11 cellular contexts compared by ENCODE assay signal in the genomic region with DNA sequence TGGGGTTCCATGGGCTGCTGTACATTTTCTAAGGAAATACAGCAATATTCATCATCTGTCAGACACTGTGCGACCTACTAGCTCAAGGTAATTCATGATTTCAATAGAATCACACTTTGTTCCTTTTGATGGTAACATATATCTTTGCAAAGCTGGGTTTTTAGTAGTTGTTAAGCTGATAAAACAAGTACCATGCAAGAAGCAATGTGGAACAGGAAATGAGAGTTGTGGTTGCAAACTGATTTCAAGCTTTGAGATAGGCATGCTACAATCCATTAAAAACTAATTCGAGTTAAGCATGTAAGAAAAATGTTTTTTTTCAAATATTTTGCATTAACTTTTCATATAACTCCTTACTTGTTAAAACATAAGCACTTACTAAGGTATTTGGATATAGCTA. TPM values are rescaled to one million over a fixed set of nuclear protein-coding genes. Genes with fewer than 3 reads are reported as not detected.
DNase-seq lines count a peak whose midpoint lies in the region; ATAC-seq, FAIRE-seq and TF ChIP-seq lines count a peak whose summit lies in the region.
"Had no signal": no experiment of that assay in that cellular context is flagged by ENCODE, and none has a peak within 500 bp of the region (broad histone marks: within the 10 kb centered on the region; RNA-seq: fewer than 3 reads in every experiment).

No MANE protein-coding gene starts in this region.

- no TSS peak for BruUV-seq in GM12878 (replicated peaks; lab: Mats Ljungman, UMichigan)

- SMC1A ChIA-PET in GM12878 (lab: Charles Lee; ENCODE audit: uncharacterized antibody, unreplicated experiment): interaction anchor here (0.7 to 1.4 kb wide), 5 partner anchors 10 to 127 kb away, joined by 3 to 14 read pairs (median 3); no protein-coding TSS in a partner anchor

- H3K79me2 ChIP-seq in GM12878 (ENCODE audit: control insufficient read depth, insufficient read depth, low read length): no peaks in the 10 kb centered on the region

- CTCF ChIA-PET in GM12878 (lab: Yijun Ruan, JAX): interaction anchor here (0.8 to 6.6 kb wide), 7 partner anchors 9 to 151 kb away, joined by 3 to 62 read pairs (median 4); a partner anchor contains a TSS

- no peak for TF ChIP-seq POLR2A in GM12878 (IDR thresholded peaks at IDR 0.05; ENCODE audit: low read depth, low read length)

- TF ChIP-seq EP300 in GM12878 (IDR thresholded peaks at IDR 0.05; ENCODE audit: borderline replicate concordance in 1 of 2, control insufficient read depth in 1 of 2, low read depth in 2 of 2, low read length in 2 of 2): no peak

- H3K4me1 ChIP-seq in GM12878 (ENCODE audit: control insufficient read depth, insufficient read depth, low read length): peaks cover 7% of the 10 kb centered on the region
- H3K4me1 ChIP-seq: right atrium auricular region had no signal

- ATAC-seq in GM18517 (IDR thresholded peaks at IDR 0.05; ENCODE audit: unreplicated experiment) (peak; percentile 70), GM21390 (IDR thresholded peaks at IDR 0.05; ENCODE audit: unreplicated experiment) (peak; percentile 69), HG03354 (IDR thresholded peaks at IDR 0.05; ENCODE audit: poor library complexity, severe bottlenecking, unreplicated experiment) (peak; percentile 45), GM12878 (peak; percentile 69)

- H3K36me3 ChIP-seq in GM12878 (ENCODE audit: control insufficient read depth in 2 of 2, insufficient read depth in 2 of 2, low read length in 1 of 2): no peaks in the 10 kb centered on the region
- H3K36me3 ChIP-seq: right atrium auricular region had no signal

- H3K27me3 ChIP-seq in GM12878 (replicated peaks in 1 of 2; ENCODE audit: control insufficient read depth in 2 of 2, insufficient read depth in 2 of 2, low read length in 1 of 2): no peaks in the 10 kb centered on the region
- H3K27me3 ChIP-seq: right atrium auricular region had no signal

- 73% methylated on average over 2 of the region's 2 CpGs for WGBS in GM12878 (ENCODE audit: insufficient coverage, insufficient replicate concordance, low lambda C conversion rate, missing lambda C conversion rate)

- intact Hi-C loops in GM12878 (cut with micrococcal nuclease; ENCODE audit: unreplicated experiment): no loop called here

- H2AFZ ChIP-seq in GM12878 (ENCODE audit: control insufficient read depth, low read depth, low read length): no peak overlapping the region

- H3K9me3 ChIP-seq in GM12878 (replicated peaks; ENCODE audit: control insufficient read depth, insufficient read depth, low read length): no peaks in the 10 kb centered on the region
- H3K9me3 ChIP-seq: right atrium auricular region had no signal

- 0 out of 2 replicates have a peak overlapping the region, but pooled peaks have one; percentile 15 for H3K4me2 ChIP-seq in GM12878 (ENCODE audit: control insufficient read depth, insufficient read depth)

- no peak for TF ChIP-seq CTCF in GM12878 (IDR thresholded peaks at IDR 0.05 in 2 of 3, conservative IDR thresholded peaks at IDR 0.05 in 1 of 3; ENCODE audit: control insufficient read depth in 2 of 3, extremely low read depth in 1 of 3, insufficient read depth in 1 of 3, low read depth in 3 of 3, low read length in 3 of 3)

- H3K4me3 ChIP-seq in GM12878: no peak overlapping the region
- H3K4me3 ChIP-seq: right atrium auricular region had no signal

- in situ Hi-C loops in GM12878 (cut with MboI): no loop called here

- no peak overlapping the region for H3K9ac ChIP-seq in GM12878 (ENCODE audit: control insufficient read depth, insufficient read depth, low read length)

- no peak overlapping the region for H3K27ac ChIP-seq in GM12878 (ENCODE audit: control insufficient read depth, insufficient read depth)
- H3K27ac ChIP-seq: right atrium auricular region had no signal

- POLR2A ChIA-PET in GM12878 (lab: Charles Lee): interaction anchor here (0.6 to 1.0 kb wide), 3 partner anchors 8 to 1001 kb away, joined by 3 to 4 read pairs (median 4); no protein-coding TSS in a partner anchor

- no peak for DNase-seq in GM12878 (ENCODE audit: low read depth, low spot score)
- DNase-seq in DMS53 (lab: John Stamatoyannopoulos, UW): no peak
- no peak for DNase-seq in activated CD8-positive, alpha-beta memory T cell treated with anti-CD3 and anti-CD28 coated beads for 24 hours
- no peak for DNase-seq in C1 segment of cervical spinal cord (lab: John Stamatoyannopoulos, UW)
- DNase-seq: amygdala, T-helper 9 cell had no signal

- no peaks in the 10 kb centered on the region for H4K20me1 ChIP-seq in GM12878 (ENCODE audit: control insufficient read depth, insufficient read depth)

- RAD21 ChIA-PET in GM12878 (lab: Charles Lee; ENCODE audit: unreplicated experiment): interaction anchor here (0.9 to 1.2 kb wide), 3 partner anchors 11 to 129 kb away, joined by 3 to 4 read pairs (median 3); no protein-coding TSS in a partner anchor

- TF ChIP-seq RAD21 in GM12878 (IDR thresholded peaks at IDR 0.05; ENCODE audit: insufficient read depth, low read depth, low read length): no peak

- peak; percentile 23 for FAIRE-seq in GM12878 (lab: Jason Lieb, UNC)
- FAIRE-seq: RCC 7860 had no signal

TF ChIP-seq in GM12878, 131 proteins besides CTCF, POLR2A, EP300 and RAD21:
- TF ChIP-seq RUNX3 (IDR thresholded peaks at IDR 0.05; ENCODE audit: low read length) (peak; percentile 32; the same call in 1 of the 2 replicates), ZNF384 (IDR thresholded peaks at IDR 0.05; ENCODE audit: borderline replicate concordance, low read depth, low read length) (no peak), SPI1 (IDR thresholded peaks at IDR 0.05; ENCODE audit: borderline replicate concordance, insufficient read depth, low read depth, low read length) (peak; percentile 45; the same call in 1 of the 2 replicates), TCF12 (IDR thresholded peaks at IDR 0.05; ENCODE audit: low read depth, low read length) (no peak)

RNA-seq across cellular contexts. Expression of a gene that starts 6.8 kb away (rescaled TPM):
- 32.9 and 34.6 TPM in 2 replicates for total RNA-seq in GM12878 (2013; cell fraction: nucleolus; rRNA removed)
- 7.0 TPM in 2 replicates for total RNA-seq in GM12878 (2014; rRNA removed)
- 6.3 and 7.7 TPM in 2 replicates for total RNA-seq in GM12878 (2014; rRNA removed; fragmentation: Illumina TruSeq; extraction: Trizol)
- total RNA-seq in GM12878 (2021): 6.6 and 7.6 TPM in 2 replicates
- 2.8 TPM for polyA plus RNA-seq in GM12878 (2011; ENCODE audit: low read depth)
- 6.4 and 7.6 TPM in 2 replicates for polyA plus RNA-seq in GM12878 (2011; rRNA removed)
- 4.7 and 7.0 TPM in 2 replicates for polyA plus RNA-seq in GM12878 (2011; cell fraction: cytosol; rRNA removed)
- 5.3 and 5.7 TPM in 2 replicates for polyA plus RNA-seq in GM12878 (2011; cell fraction: nucleus; rRNA removed)
- polyA plus RNA-seq in GM12878 (2012): 5.3 TPM in 2 replicates
- polyA plus RNA-seq in GM12878 (2014; fragmentation: Illumina TruSeq; extraction: Trizol): 5.0 and 5.6 TPM in 2 replicates
- 1 to 10 TPM; 1.6 to 2.1 TPM for polyA plus RNA-seq in GM12878 (2014; fragmentation: Nextera tagmentation; extraction: Ambion mirVana)
- polyA plus RNA-seq in GM12878 (2014; rRNA removed): 1.7 and 2.9 TPM in 2 replicates
- polyA plus RNA-seq in GM12878 (2016; fragmentation: Nextera tagmentation; extraction: Ambion mirVana): 1 to 10 TPM; 9.6 to 9.7 TPM
- 19.7 and 30.4 TPM in 2 replicates for polyA minus RNA-seq in GM12878 (2011; rRNA and poly(A)+ RNA removed)
- 6.4 and 10.2 TPM in 2 replicates for polyA minus RNA-seq in GM12878 (2011; cell fraction: cytosol; rRNA and poly(A)+ RNA removed)
- polyA minus RNA-seq in GM12878 (2011; cell fraction: nucleus; rRNA and poly(A)+ RNA removed): 7.4 and 10.0 TPM in 2 replicates
